23 cellular contexts compared by ENCODE assay signal in genomic region chr3:141070727-141071357, GRCh38. TPM values are rescaled to one million over a fixed set of nuclear protein-coding genes. Genes with fewer than 3 reads are reported as not detected.
DNase-seq lines count a peak whose midpoint lies in the region; ATAC-seq and TF ChIP-seq lines count a peak whose summit lies in the region.
"Had no signal": no experiment of that assay in that cellular context is flagged by ENCODE, and none has a peak within 500 bp of the region (broad histone marks: within the 10 kb centered on the region; RNA-seq: fewer than 3 reads in every experiment).

No MANE protein-coding gene starts in this region.

- no peak for ATAC-seq in stimulated activated naive CD8-positive, alpha-beta T cell treated with anti-CD3 and anti-CD28 coated beads, Interleukin-15, amount 100 ng/mL, for 72 hours
- ATAC-seq: GM12878, mucosa of descending colon, PC-3, right cardiac atrium had no signal

- peaks cover 0 to 9% of the 10 kb centered on the region in 2 experiments; a peak in 1 of 3 replicates for H3K36me3 ChIP-seq in HEK293 (ENCODE audit: control insufficient read depth in 2 of 2, insufficient read depth in 1 of 2, low read length in 2 of 2)

- H3K36me3 Mint-ChIP-seq in brain, result peaks cover 13% of the 10 kb centered on the region
- H3K36me3 Mint-ChIP-seq: activated CD4-positive, alpha-beta memory T cell treated with anti-CD3 and anti-CD28 coated beads for 36 hours; CD4-positive, CD25-positive, alpha-beta regulatory T cell had no signal

- no peaks in the 10 kb centered on the region for H3K9me3 ChIP-seq in HEK293 (ENCODE audit: control insufficient read depth, insufficient read depth, low read depth, low read length)
- H3K9me3 ChIP-seq: mucosa of descending colon had no signal

- peak overlapping the region in 4 of 5 experiments; percentile 19 to 53 (median 42) for H3K4me3 Mint-ChIP-seq in brain
- no peak overlapping the region for H3K4me3 Mint-ChIP-seq in stimulated activated naive CD8-positive, alpha-beta T cell treated with anti-CD3 and anti-CD28 coated beads, Interleukin-15, amount 100 ng/mL, for 72 hours
- H3K4me3 Mint-ChIP-seq: activated CD4-positive, alpha-beta memory T cell treated with anti-CD3 and anti-CD28 coated beads for 36 hours; CD4-positive, CD25-positive, alpha-beta regulatory T cell had no signal

- peak overlapping the region in 4 of 5 experiments; percentile 55 to 93 (median 84) for H3K27ac Mint-ChIP-seq in brain
- H3K27ac Mint-ChIP-seq in stimulated activated naive CD8-positive, alpha-beta T cell treated with anti-CD3 and anti-CD28 coated beads, Interleukin-15, amount 100 ng/mL, for 72 hours, result no peak overlapping the region
- H3K27ac Mint-ChIP-seq: activated CD4-positive, alpha-beta memory T cell treated with anti-CD3 and anti-CD28 coated beads for 36 hours had no signal

- H3K4me1 ChIP-seq in HEK293 (ENCODE audit: control insufficient read depth, insufficient read depth, low read length), result no peaks in the 10 kb centered on the region

- intact Hi-C loops in posterior vena cava (cut with DNase I), result no loop called here

- DNase-seq in iPS-NIHi11 (ENCODE audit: low spot score) (peak; percentile 65), posterior vena cava (ENCODE audit: low spot score) (peak; percentile 41), NCI-H2171 (lab: John Stamatoyannopoulos, UW) (no peak), cortex of kidney (lab: John Stamatoyannopoulos, UW) (no peak), mesenteric fat pad (ENCODE audit: low spot score) (no peak)
- no peak for DNase-seq in stimulated activated naive CD8-positive, alpha-beta T cell treated with anti-CD3 and anti-CD28 coated beads, Interleukin-15, amount 100 ng/mL, for 72 hours
- DNase-seq: activated CD4-positive, alpha-beta memory T cell treated with anti-CD3 and anti-CD28 coated beads for 36 hours; activated gamma-delta T cell; caudate nucleus; CD4-positive, CD25-positive, alpha-beta regulatory T cell; DMS153; KG1; mucosa of descending colon; NCI-H187; NCI-H226; PC-3; right cardiac atrium; SIG-M5; stimulated activated CD4-positive, alpha-beta T cell treated with anti-CD3 and anti-CD28 coated beads, Interleukin-15, amount 100 ng/mL, for 24 hours had no signal

- H3K9me3 Mint-ChIP-seq in brain, result no peaks in the 10 kb centered on the region
- no peaks in the 10 kb centered on the region for H3K9me3 Mint-ChIP-seq in stimulated activated naive CD8-positive, alpha-beta T cell treated with anti-CD3 and anti-CD28 coated beads, Interleukin-15, amount 100 ng/mL, for 72 hours
- H3K9me3 Mint-ChIP-seq: activated CD4-positive, alpha-beta memory T cell treated with anti-CD3 and anti-CD28 coated beads for 36 hours; CD4-positive, CD25-positive, alpha-beta regulatory T cell had no signal

- TF ChIP-seq CTCF in HEK293 (tag by site-specific recombination; IDR thresholded peaks at IDR 0.05) (no peak), brain (conservative IDR thresholded peaks at IDR 0.05) (no peak)

- no peak overlapping the region for H3K27ac ChIP-seq in HEK293 (ENCODE audit: extremely low read depth, low read depth, low read length)

- no peaks in the 10 kb centered on the region for H3K27me3 Mint-ChIP-seq in brain
- no peaks in the 10 kb centered on the region for H3K27me3 Mint-ChIP-seq in stimulated activated naive CD8-positive, alpha-beta T cell treated with anti-CD3 and anti-CD28 coated beads, Interleukin-15, amount 100 ng/mL, for 72 hours
- H3K27me3 Mint-ChIP-seq: activated CD4-positive, alpha-beta memory T cell treated with anti-CD3 and anti-CD28 coated beads for 36 hours; CD4-positive, CD25-positive, alpha-beta regulatory T cell had no signal

- POLR2A ChIA-PET in HEK293 (lab: Yijun Ruan, JAX), result no interaction called here

- H3K4me1 Mint-ChIP-seq in brain, result peaks cover 69% of the 10 kb centered on the region
- no peaks in the 10 kb centered on the region for H3K4me1 Mint-ChIP-seq in stimulated activated naive CD8-positive, alpha-beta T cell treated with anti-CD3 and anti-CD28 coated beads, Interleukin-15, amount 100 ng/mL, for 72 hours
- H3K4me1 Mint-ChIP-seq: CD4-positive, CD25-positive, alpha-beta regulatory T cell had no signal

- H3K4me3 ChIP-seq in HEK293 (ENCODE audit: low read depth, low read length), result no peak overlapping the region
- H3K4me3 ChIP-seq: GM12878, mucosa of descending colon had no signal

- CTCF ChIA-PET in HEK293 (lab: Yijun Ruan, JAX), result interaction anchor here (0.6 kb wide), 1 partner anchor 37 kb away, joined by 3 read pairs; no protein-coding TSS in a partner anchor

TF ChIP-seq in HEK293, 187 proteins besides CTCF, POLR2A, EP300 and RAD21:
- TF ChIP-seq HOXD13 (CRISPR knock-in tag; IDR thresholded peaks at IDR 0.05; ENCODE audit: borderline replicate concordance) (no peak), ZIC2 (tag by site-specific recombination; IDR thresholded peaks at IDR 0.05) (peak; percentile 100)
TF ChIP-seq in HEK293: peak in this region for 1.

RNA-seq across cellular contexts. Expression of gene SPSB4, which starts 19.7 kb away (rescaled TPM):
- 5.4 TPM for polyA plus RNA-seq in brain (ENCODE audit: insufficient read depth, low read depth, low replicate concordance)
- total RNA-seq in posterior vena cava (1 to 10 TPM in 1 of 2 donors, under 1 TPM in 1; 0.76 to 3.1 TPM), mesenteric fat pad (1.1 TPM)
- total RNA-seq: activated CD4-positive, alpha-beta memory T cell treated with anti-CD3 and anti-CD28 coated beads for 36 hours; CD4-positive, CD25-positive, alpha-beta regulatory T cell; GM12878; PC-3; T-helper 1 cell treated with Interleukin-12 subunit alpha and Interleukin-12 subunit beta and Interleukin-4 antibody, amounts not matched to agents 30 ng/mL and 1 ng/mL, for 36 hours had no signal
- polyA plus RNA-seq: CD4-positive, CD25-positive, alpha-beta regulatory T cell; GM12878 had no signal

Comparison
In these comparisons a context has a peak if more than half of its experiments do, and no peak if none do; other contexts are left out.
1. H3K27ac Mint-ChIP-seq: peak in brain (4 of 5); none in stimulated activated naive CD8-positive, alpha-beta T cell treated with anti-CD3 and anti-CD28 coated beads, Interleukin-15, amount 100 ng/mL, for 72 hours (0 of 2).
2. H3K4me3 Mint-ChIP-seq: peak in brain (4 of 5); none in stimulated activated naive CD8-positive, alpha-beta T cell treated with anti-CD3 and anti-CD28 coated beads, Interleukin-15, amount 100 ng/mL, for 72 hours (0 of 2).
3. DNase-seq: peak in iPS-NIHi11 (single experiment) and posterior vena cava (single experiment); none in NCI-H2171 (single experiment), cortex of kidney (single experiment), stimulated activated naive CD8-positive, alpha-beta T cell treated with anti-CD3 and anti-CD28 coated beads, Interleukin-15, amount 100 ng/mL, for 72 hours (0 of 2) and mesenteric fat pad (single experiment).